In the genomic region with DNA sequence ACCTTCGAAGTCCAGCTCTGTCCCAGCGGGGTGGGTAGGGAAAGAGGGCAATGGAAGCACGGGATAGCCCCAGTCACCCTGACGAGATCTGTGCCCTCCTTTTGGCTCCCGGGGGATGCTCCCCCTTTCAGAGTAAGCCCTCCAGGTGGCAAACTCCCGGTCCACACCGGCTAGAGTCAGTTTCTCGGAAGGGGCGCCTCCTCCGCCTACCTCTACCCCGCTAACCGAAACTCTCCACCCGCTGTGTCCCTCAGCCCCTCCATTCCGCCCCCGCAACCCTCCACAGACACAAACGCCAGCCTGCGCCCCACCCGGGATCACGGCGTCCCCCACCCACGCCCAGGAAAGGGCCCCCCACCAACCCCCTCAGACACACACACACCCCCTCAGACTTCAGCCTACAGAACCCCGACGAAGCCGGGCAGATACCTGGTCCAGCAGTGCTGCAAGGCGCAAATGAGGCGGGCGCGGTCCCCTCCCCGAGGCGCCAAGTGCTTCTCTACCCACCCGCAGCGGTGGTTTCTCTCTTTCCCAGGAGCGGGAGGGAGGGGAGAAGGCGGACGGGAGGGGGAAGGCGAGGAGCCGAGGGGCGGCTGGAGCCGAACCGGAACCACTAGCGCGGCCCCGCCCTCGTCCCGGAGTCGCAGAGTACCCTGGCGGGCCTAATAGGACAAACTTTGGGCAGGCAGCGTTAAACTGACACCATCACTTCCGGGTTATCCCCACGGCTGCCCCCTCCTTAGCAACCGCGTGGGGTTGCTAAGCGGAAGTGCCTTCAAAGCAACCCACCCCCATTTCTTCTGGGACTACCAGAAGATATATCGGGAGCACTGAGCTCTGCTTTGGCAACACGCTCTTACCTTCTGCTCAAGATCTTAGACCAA, we compare ENCODE assay signal across 1 cellular context.
A peak's percentile ranks its signal among the peaks of the same experiment; 100 is the strongest.
TF ChIP-seq lines count a peak whose summit lies in the region.

CSNK1G1 (minus strand) TSS at position 615 of the 884 bp plus-strand sequence. CDS start 55,674 bp downstream, outside the sequence.

TF ChIP-seq in K562, 482 proteins besides CTCF, POLR2A, EP300 and RAD21 (continued from another document and continues in another):
- no peak for TF ChIP-seq BRF2 (IDR thresholded peaks at IDR 0.05; ENCODE audit: borderline replicate concordance, insufficient read depth, insufficient read length)
- TF ChIP-seq BCOR (IDR thresholded peaks at IDR 0.05) = no peak
- TF ChIP-seq SMARCB1 (IDR thresholded peaks at IDR 0.05; ENCODE audit: insufficient read length, low read depth) = no peak
- no peak for TF ChIP-seq CBX8 (IDR thresholded peaks at IDR 0.05; ENCODE audit: borderline replicate concordance, extremely low read depth, low read depth, low read length, poor library complexity, severe bottlenecking)
- TF ChIP-seq, protein P1, sequence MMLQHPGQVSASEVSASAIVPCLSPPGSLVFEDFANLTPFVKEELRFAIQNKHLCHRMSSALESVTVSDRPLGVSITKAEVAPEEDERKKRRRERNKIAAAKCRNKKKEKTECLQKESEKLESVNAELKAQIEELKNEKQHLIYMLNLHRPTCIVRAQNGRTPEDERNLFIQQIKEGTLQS (IDR thresholded peaks at IDR 0.05) = no peak
- TF ChIP-seq, protein P1 (CRISPR knock-in tag; conservative IDR thresholded peaks at IDR 0.05) = no peak
- TF ChIP-seq SUPT5H (IDR thresholded peaks at IDR 0.05) = peak; percentile 71
- peak; percentile 100 for TF ChIP-seq ELF1 (tag; IDR thresholded peaks at IDR 0.05)
- TF ChIP-seq KDM4B (IDR thresholded peaks at IDR 0.05; ENCODE audit: borderline replicate concordance in 2 of 2, low read depth in 1 of 2) = peak in 1 of 2 experiments; percentile 53; a peak in 1 of 4 replicates
- no peak for TF ChIP-seq ZNF232 (CRISPR knock-in tag; IDR thresholded peaks at IDR 0.05)
- TF ChIP-seq RBM25 (IDR thresholded peaks at IDR 0.05; ENCODE audit: low read depth, low read length, severe bottlenecking) = no peak
- no peak for TF ChIP-seq RBM34 (IDR thresholded peaks at IDR 0.05; ENCODE audit: borderline replicate concordance, insufficient read depth, low read length)
- no peak for TF ChIP-seq CBX1 (IDR thresholded peaks at IDR 0.05; ENCODE audit: low read depth)
- no peak for TF ChIP-seq HNRNPL (IDR thresholded peaks at IDR 0.05; ENCODE audit: low read depth, low read length)
- TF ChIP-seq ZBTB5 (IDR thresholded peaks at IDR 0.05) = no peak
- peak; percentile 41; the same call in 1 of the 2 replicates for TF ChIP-seq SIN3B (IDR thresholded peaks at IDR 0.05; ENCODE audit: low read depth)
- no peak for TF ChIP-seq ZNF41 (CRISPR knock-in tag; conservative IDR thresholded peaks at IDR 0.05)
- 0 out of 2 replicates have a peak, but pooled peaks have one; percentile 10 for TF ChIP-seq ZBTB33 (CRISPR knock-in tag; IDR thresholded peaks at IDR 0.05)
- TF ChIP-seq, protein P2, sequence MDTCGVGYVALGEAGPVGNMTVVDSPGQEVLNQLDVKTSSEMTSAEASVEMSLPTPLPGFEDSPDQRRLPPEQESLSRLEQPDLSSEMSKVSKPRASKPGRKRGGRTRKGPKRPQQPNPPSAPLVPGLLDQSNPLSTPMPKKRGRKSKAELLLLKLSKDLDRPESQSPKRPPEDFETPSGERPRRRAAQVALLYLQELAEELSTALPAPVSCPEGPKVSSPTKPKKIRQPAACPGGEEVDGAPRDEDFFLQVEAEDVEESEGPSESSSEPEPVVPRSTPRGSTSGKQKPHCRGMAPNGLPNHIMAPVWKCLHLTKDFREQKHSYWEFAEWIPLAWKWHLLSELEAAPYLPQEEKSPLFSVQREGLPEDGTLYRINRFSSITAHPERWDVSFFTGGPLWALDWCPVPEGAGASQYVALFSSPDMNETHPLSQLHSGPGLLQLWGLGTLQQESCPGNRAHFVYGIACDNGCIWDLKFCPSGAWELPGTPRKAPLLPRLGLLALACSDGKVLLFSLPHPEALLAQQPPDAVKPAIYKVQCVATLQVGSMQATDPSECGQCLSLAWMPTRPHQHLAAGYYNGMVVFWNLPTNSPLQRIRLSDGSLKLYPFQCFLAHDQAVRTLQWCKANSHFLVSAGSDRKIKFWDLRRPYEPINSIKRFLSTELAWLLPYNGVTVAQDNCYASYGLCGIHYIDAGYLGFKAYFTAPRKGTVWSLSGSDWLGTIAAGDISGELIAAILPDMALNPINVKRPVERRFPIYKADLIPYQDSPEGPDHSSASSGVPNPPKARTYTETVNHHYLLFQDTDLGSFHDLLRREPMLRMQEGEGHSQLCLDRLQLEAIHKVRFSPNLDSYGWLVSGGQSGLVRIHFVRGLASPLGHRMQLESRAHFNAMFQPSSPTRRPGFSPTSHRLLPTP (IDR thresholded peaks at IDR 0.05; ENCODE audit: borderline replicate concordance, extremely low read depth, insufficient read length) = no peak
- TF ChIP-seq, protein P3, sequence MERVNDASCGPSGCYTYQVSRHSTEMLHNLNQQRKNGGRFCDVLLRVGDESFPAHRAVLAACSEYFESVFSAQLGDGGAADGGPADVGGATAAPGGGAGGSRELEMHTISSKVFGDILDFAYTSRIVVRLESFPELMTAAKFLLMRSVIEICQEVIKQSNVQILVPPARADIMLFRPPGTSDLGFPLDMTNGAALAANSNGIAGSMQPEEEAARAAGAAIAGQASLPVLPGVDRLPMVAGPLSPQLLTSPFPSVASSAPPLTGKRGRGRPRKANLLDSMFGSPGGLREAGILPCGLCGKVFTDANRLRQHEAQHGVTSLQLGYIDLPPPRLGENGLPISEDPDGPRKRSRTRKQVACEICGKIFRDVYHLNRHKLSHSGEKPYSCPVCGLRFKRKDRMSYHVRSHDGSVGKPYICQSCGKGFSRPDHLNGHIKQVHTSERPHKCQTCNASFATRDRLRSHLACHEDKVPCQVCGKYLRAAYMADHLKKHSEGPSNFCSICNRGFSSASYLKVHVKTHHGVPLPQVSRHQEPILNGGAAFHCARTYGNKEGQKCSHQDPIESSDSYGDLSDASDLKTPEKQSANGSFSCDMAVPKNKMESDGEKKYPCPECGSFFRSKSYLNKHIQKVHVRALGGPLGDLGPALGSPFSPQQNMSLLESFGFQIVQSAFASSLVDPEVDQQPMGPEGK (CRISPR knock-in tag; IDR thresholded peaks at IDR 0.05; ENCODE audit: borderline replicate concordance) = no peak
- TF ChIP-seq FOXK1 (CRISPR knock-in tag; IDR thresholded peaks at IDR 0.05; ENCODE audit: borderline replicate concordance) = no peak
- no peak for TF ChIP-seq THRAP3 (IDR thresholded peaks at IDR 0.05; ENCODE audit: borderline replicate concordance)
- TF ChIP-seq XRCC5 (IDR thresholded peaks at IDR 0.05; ENCODE audit: low read depth, low read length) = no peak
- peak; percentile 53 for TF ChIP-seq SP1 (CRISPR knock-in tag; IDR thresholded peaks at IDR 0.05)
- no peak for TF ChIP-seq PTBP1 (IDR thresholded peaks at IDR 0.05; ENCODE audit: low read depth, low read length)
- TF ChIP-seq KLF16 (IDR thresholded peaks at IDR 0.05) = no peak
- TF ChIP-seq ZKSCAN1 (IDR thresholded peaks at IDR 0.05; ENCODE audit: low read depth, low read length) = peak; percentile 33; the same call in 1 of the 2 replicates
- no peak; the same call in 1 of the 2 replicates for TF ChIP-seq CTBP1 (IDR thresholded peaks at IDR 0.05; ENCODE audit: borderline replicate concordance)
- no peak for TF ChIP-seq COPS2 (conservative IDR thresholded peaks at IDR 0.05)
- TF ChIP-seq MBD1 (CRISPR knock-in tag; IDR thresholded peaks at IDR 0.05) = no peak
- TF ChIP-seq ZNF140 (CRISPR knock-in tag; IDR thresholded peaks at IDR 0.05) = no peak
- TF ChIP-seq ZZZ3 (IDR thresholded peaks at IDR 0.05) = no peak
- TF ChIP-seq NCOA4 (IDR thresholded peaks at IDR 0.05; ENCODE audit: partially characterized antibody) = no peak
- TF ChIP-seq CREB3L1 (IDR thresholded peaks at IDR 0.05; ENCODE audit: borderline replicate concordance, low read depth) = peak; percentile 21; the same call in 1 of the 2 replicates
- TF ChIP-seq GTF2E2 (tag; IDR thresholded peaks at IDR 0.05) = no peak
